In genomic region chr3:151379083-151379734, GRCh38 we compare ENCODE assay signal across 9 cellular contexts. TPM values are rescaled to one million over a fixed set of nuclear protein-coding genes. Genes with fewer than 3 reads are reported as not detected.
DNase-seq lines count a peak whose midpoint lies in the region; ATAC-seq and TF ChIP-seq lines count a peak whose summit lies in the region.
"Had no signal": no experiment of that assay in that cellular context is flagged by ENCODE, and none has a peak within 500 bp of the region (broad histone marks: within the 10 kb centered on the region; RNA-seq: fewer than 3 reads in every experiment).

No MANE protein-coding gene starts in this region.

- H3K4me1 ChIP-seq in mucosa of descending colon (ENCODE audit: low read depth): peaks cover 7% of the 10 kb centered on the region

- H3K36me3 ChIP-seq in brain microvascular endothelial cell (replicated peaks) (no peaks in the 10 kb centered on the region), mucosa of descending colon (ENCODE audit: low read depth) (no peaks in the 10 kb centered on the region)

- H3K27ac ChIP-seq in brain microvascular endothelial cell: no peak overlapping the region
- H3K27ac ChIP-seq: epithelial cell of prostate had no signal

- peak; percentile 42 for ATAC-seq in mucosa of descending colon
- ATAC-seq in GM18505 (IDR thresholded peaks at IDR 0.05; ENCODE audit: unreplicated experiment): no peak
- no peak for ATAC-seq in HG03565 (IDR thresholded peaks at IDR 0.05; ENCODE audit: unreplicated experiment)

- no peak overlapping the region for H3K4me3 ChIP-seq in LNCaP clone FGC (ENCODE audit: low read depth, low read length)
- H3K4me3 ChIP-seq in brain microvascular endothelial cell (ENCODE audit: low read depth, low read length): no peak overlapping the region
- no peak overlapping the region for H3K4me3 ChIP-seq in mucosa of descending colon

- TF ChIP-seq CTCF in GM13977 (IDR thresholded peaks at IDR 0.05; ENCODE audit: extremely low read depth, insufficient read depth, missing control alignments) (peak; percentile 66), LNCaP clone FGC (IDR thresholded peaks at IDR 0.05; ENCODE audit: control insufficient read depth, extremely low read depth, insufficient read depth) (peak; percentile 43), brain microvascular endothelial cell (IDR thresholded peaks at IDR 0.05; ENCODE audit: low read depth, low read length, missing control alignments) (peak; percentile 94), mucosa of descending colon (IDR thresholded peaks at IDR 0.05) (no peak)

- DNase-seq in Ammon's horn (ENCODE audit: low spot score) (peak; percentile 42), GM13977 (ENCODE audit: low spot score) (no peak), LNCaP clone FGC (ENCODE audit: low read depth) (no peak), brain microvascular endothelial cell (peak; percentile 33), mucosa of descending colon (peak in 2 of 3 donors; percentile 27 to 30)
- no peak for DNase-seq in activated T-cell treated with anti-CD3 and anti-CD28 coated beads, Interleukin-2, amount 50 U/mL, for 1 hour

- no peaks in the 10 kb centered on the region for H3K27me3 ChIP-seq in brain microvascular endothelial cell (replicated peaks)

- H3K9me3 ChIP-seq in mucosa of descending colon: no peaks in the 10 kb centered on the region

- TF ChIP-seq POLR2A in GM18505 (IDR thresholded peaks at IDR 0.05; ENCODE audit: borderline replicate concordance, extremely low read depth, insufficient read depth, insufficient read length): no peak

- intact Hi-C loops in mucosa of descending colon (cut with DNase I, micrococcal nuclease): no loop called here

- in situ Hi-C loops in GM13977 (cut with MboI; ENCODE audit: low pct_unique_long_range_greater_than_20kb, low sequenced_read_pairs, unreplicated experiment) (no loop called here), brain microvascular endothelial cell (cut with HindIII; ENCODE audit: low pct_ligation_motif_present, low sequenced_read_pairs) (no loop called here)

RNA-seq across cellular contexts. Expression of gene P2RY12, which starts 5.3 kb away (rescaled TPM):
- 1 to 10 TPM in 2 of 3 donors, under 1 TPM in 1; 0.32 to 3.4 (median 1.0) TPM for total RNA-seq in mucosa of descending colon

RNA-seq across cellular contexts. Expression of gene P2RY13, which starts 49.9 kb away (rescaled TPM):
- 1 to 10 TPM in 2 of 3 donors, under 1 TPM in 1; 0.29 to 1.9 (median 1.5) TPM for total RNA-seq in mucosa of descending colon

Comparison
In these comparisons a context has a peak if more than half of its experiments do, and no peak if none do; other contexts are left out.
1. DNase-seq: peak in Ammon's horn (single experiment), brain microvascular endothelial cell (single experiment) and mucosa of descending colon (2 of 3); none in GM13977 (single experiment), LNCaP clone FGC (single experiment) and activated T-cell treated with anti-CD3 and anti-CD28 coated beads, Interleukin-2, amount 50 U/mL, for 1 hour (single experiment).